Comparison of ENCODE assay signal across 10 cellular contexts in genomic region chr7:95718556-95719410, GRCh38. TPM values are rescaled to one million over a fixed set of nuclear protein-coding genes. Genes with fewer than 3 reads are reported as not detected.
DNase-seq lines count a peak whose midpoint lies in the region; ATAC-seq, FAIRE-seq and TF ChIP-seq lines count a peak whose summit lies in the region.
"Had no signal": no experiment of that assay in that cellular context is flagged by ENCODE, and none has a peak within 500 bp of the region (broad histone marks: within the 10 kb centered on the region; RNA-seq: fewer than 3 reads in every experiment).

No MANE protein-coding gene starts in this region.

- in situ Hi-C loops in GM23248 (cut with MboI): no loop called here

- H2AFZ ChIP-seq in GM23248 (no peak overlapping the region), OCI-LY7 (ENCODE audit: low read length) (no peak overlapping the region)

- ATAC-seq in HG03378 (IDR thresholded peaks at IDR 0.05; ENCODE audit: unreplicated experiment) (no peak), GM19351 (IDR thresholded peaks at IDR 0.05; ENCODE audit: unreplicated experiment) (no peak)

- BruUV-seq in OCI-LY7 (replicated peaks; lab: Mats Ljungman, UMichigan): no TSS peak

- H3K4me2 ChIP-seq in GM23248 (ENCODE audit: unreplicated experiment) (no peak overlapping the region), OCI-LY7 (ENCODE audit: low read length) (no peak overlapping the region)

- CTCF ChIA-PET in AG04449 (lab: Yijun Ruan, JAX) (interaction anchor here (0.8 to 1.3 kb wide), 4 partner anchors 148 to 207 kb away, joined by 3 to 4 read pairs (median 3); no protein-coding TSS in a partner anchor), OCI-LY7 (lab: Charles Lee; ENCODE audit: unreplicated experiment) (no interaction called here)

- POLR2A ChIA-PET in AG04449 (lab: Yijun Ruan, JAX): no interaction called here
- POLR2A ChIA-PET in OCI-LY7 (lab: Charles Lee): no interaction called here

- TF ChIP-seq CTCF in AG04449 (IDR thresholded peaks at IDR 0.05; ENCODE audit: insufficient read depth, low read length, missing control alignments) (peak; percentile 24), OCI-LY7 (conservative IDR thresholded peaks at IDR 0.05; ENCODE audit: low read length) (peak; percentile 61), foreskin fibroblast (IDR thresholded peaks at IDR 0.05; ENCODE audit: low read depth, low read length) (peak; percentile 8)

- DNase-seq in AG04449 (ENCODE audit: low read depth, low spot score) (no peak), GM23248 (peak; percentile 37), OCI-LY7 (ENCODE audit: low spot score) (no peak), foreskin fibroblast (peak; percentile 1 to 11), GM19239 (ENCODE audit: insufficient read length, low spot score) (no peak)
- no peak for DNase-seq in stimulated activated naive CD4-positive, alpha-beta T cell (lab: John Stamatoyannopoulos, UW)

- H3K4me1 ChIP-seq in GM23248 (ENCODE audit: insufficient read depth) (no peaks in the 10 kb centered on the region), OCI-LY7 (ENCODE audit: insufficient read depth, low read length, poor library complexity, severe bottlenecking) (no peaks in the 10 kb centered on the region)

- peaks cover 5% of the 10 kb centered on the region; the same call in 1 of the 2 replicates for H3K27me3 ChIP-seq in GM23248 (replicated peaks; ENCODE audit: insufficient read depth)

- no peak for FAIRE-seq in GM19239 (lab: Jason Lieb, UNC)
- FAIRE-seq: GM18507 had no signal

- H3K36me3 ChIP-seq in GM23248 (ENCODE audit: low read depth): no peaks in the 10 kb centered on the region
- no peaks in the 10 kb centered on the region for H3K36me3 ChIP-seq in OCI-LY7 (ENCODE audit: insufficient read depth, low read length)

- H3K9ac ChIP-seq in GM23248: no peak overlapping the region

- H3K79me2 ChIP-seq in GM23248 (ENCODE audit: insufficient read depth) (no peaks in the 10 kb centered on the region), OCI-LY7 (ENCODE audit: insufficient read depth, low read depth, low read length) (no peaks in the 10 kb centered on the region)

- intact Hi-C loops in OCI-LY7 (cut with micrococcal nuclease; ENCODE audit: unreplicated experiment): no loop called here

- no peaks in the 10 kb centered on the region for H3F3A ChIP-seq in GM23248 (ENCODE audit: insufficient read depth)

- H3K27ac ChIP-seq in GM23248: no peak overlapping the region
- no peak overlapping the region for H3K27ac ChIP-seq in OCI-LY7 (ENCODE audit: low read depth, low read length, poor library complexity, severe bottlenecking)

- H3K9me3 ChIP-seq in GM23248 (ENCODE audit: low read depth) (no peaks in the 10 kb centered on the region), OCI-LY7 (ENCODE audit: low read length) (no peaks in the 10 kb centered on the region)

- H3K4me3 ChIP-seq in AG04449 (ENCODE audit: low read depth, low read length) (no peak overlapping the region), GM23248 (no peak overlapping the region), OCI-LY7 (ENCODE audit: low read depth, low read length, poor library complexity, severe bottlenecking) (no peak overlapping the region), foreskin fibroblast (ENCODE audit: low read depth in 1 of 2, low read length in 2 of 2) (no peak overlapping the region)

- 41 to 42% methylated on average over 6 of the region's 6 CpGs for WGBS in GM23248 (ENCODE audit: low coverage in 1 of 2, low lambda C conversion rate in 2 of 2, missing lambda C conversion rate in 2 of 2), 2 experiments

- H4K20me1 ChIP-seq in GM23248 (ENCODE audit: insufficient read depth) (no peaks in the 10 kb centered on the region), OCI-LY7 (ENCODE audit: insufficient read depth, low read length) (no peaks in the 10 kb centered on the region)

- H3K9me2 ChIP-seq in GM23248 (ENCODE audit: insufficient read depth): no peaks in the 10 kb centered on the region
- H3K9me2 ChIP-seq in OCI-LY7 (ENCODE audit: insufficient read depth, low read length): no peaks in the 10 kb centered on the region

RNA-seq across cellular contexts. Expression of gene DYNC1I1, which starts 53.6 kb away (rescaled TPM):
- total RNA-seq in GM23248 (2014; rRNA removed; shearing (Covaris generic)): 0.38 and 1.4 TPM in 2 replicates
- 0.53 and 0.84 TPM in 2 replicates for polyA plus RNA-seq in GM23248 (2016; fragmentation: Nextera tagmentation; extraction: Ambion mirVana)
- not detected in 2 replicates for total RNA-seq in OCI-LY7 (2014; rRNA removed; shearing (Covaris generic))
- not detected in 2 replicates for total RNA-seq in OCI-LY7 (2022)
- total RNA-seq: T-helper 2 cell treated with Interferon-gamma antibody and Interleukin-4, amounts not matched to agents 100 ng/mL and 5 ng/mL, for 36 hours had no signal

Comparison
In these comparisons a context has a peak if more than half of its experiments do, and no peak if none do; other contexts are left out.
1. DNase-seq: peak in GM23248 (single experiment) and foreskin fibroblast (2 of 2); none in AG04449 (single experiment), OCI-LY7 (single experiment), stimulated activated naive CD4-positive, alpha-beta T cell (0 of 6) and GM19239 (single experiment).
2. CTCF ChIP-seq: peak in every context shown above with its lines; median percentile 61 in OCI-LY7; 24 in AG04449; 8 in foreskin fibroblast.